ENCODE assay signal across 7 cellular contexts in genomic region chr1:35869245-35869950, GRCh38. TPM values are rescaled to one million over a fixed set of nuclear protein-coding genes. Genes with fewer than 3 reads are reported as not detected.
A peak's percentile ranks its signal among the peaks of the same experiment; 100 is the strongest.
DNase-seq lines count a peak whose midpoint lies in the region; ATAC-seq and TF ChIP-seq lines count a peak whose summit lies in the region.
"Not testable (repeated sequence)": the region's sequence is repeated elsewhere in the genome, so short reads cannot be mapped to it uniquely, and the experiment has no call there.

No MANE protein-coding gene starts in this region.

- H3K4me3 ChIP-seq in endodermal cell (ENCODE audit: low read length): not testable (repeated sequence)

- not testable (repeated sequence) for H3K18ac ChIP-seq in H9 (ENCODE audit: insufficient read length, low read depth, low read length)

- not testable (repeated sequence) for H2BK12ac ChIP-seq in H9 (ENCODE audit: insufficient read length, low read depth, low read length)

- H4K20me1 ChIP-seq in H9 (ENCODE audit: control insufficient read depth, insufficient read depth, insufficient read length): not testable (repeated sequence)

- H3K4ac ChIP-seq in H9 (ENCODE audit: low read depth, low read length): not testable (repeated sequence)

- H3K23me2 ChIP-seq in H9 (ENCODE audit: insufficient read length, low read depth, low read length, poor library complexity, severe bottlenecking): not testable (repeated sequence)

- H4K5ac ChIP-seq in H9 (ENCODE audit: insufficient read length, low read depth, low read length): not testable (repeated sequence)

- CTCF ChIA-PET in WTC11 (lab: Charles Lee): interaction anchor here (0.7 to 1.8 kb wide), 3 partner anchors 11 to 268 kb away, joined by 3 to 12 read pairs (median 3); partner anchors contain the start of gene AGO1

- H2BK20ac ChIP-seq in H9 (ENCODE audit: low read depth, low read length, poor library complexity, severe bottlenecking): not testable (repeated sequence)

- not testable (repeated sequence) for H3K4me2 ChIP-seq in H9 (ENCODE audit: insufficient read depth, insufficient read length, low read length)

- H3K36me3 ChIP-seq in endodermal cell (ENCODE audit: control insufficient read depth, insufficient read depth, low read length): not testable (repeated sequence)

- peak; percentile 74 for DNase-seq in DMS53 treated with DMSO at 0.1 percent for 48 hours (lab: John Stamatoyannopoulos, UW; ENCODE audit: unreplicated experiment)
- peak; percentile 74 for DNase-seq in H9
- DNase-seq in HuH-7.5 (ENCODE audit: low spot score): peak; percentile 68
- DNase-seq in WTC11 (ENCODE audit: low spot score): peak; percentile 55
- DNase-seq in endodermal cell: peak; percentile 58
- DNase-seq in iPS DF 19.7 (ENCODE audit: low read depth, low spot score): peak; percentile 38
- not testable (repeated sequence) for DNase-seq in neural crest cell (ENCODE audit: low read depth, low spot score)

- not testable (repeated sequence) for H3K14ac ChIP-seq in H9 (ENCODE audit: insufficient read depth, low read length)

- TF ChIP-seq CTCF in H9 (conservative IDR thresholded peaks at IDR 0.05); WTC11 (IDR thresholded peaks at IDR 0.05); endodermal cell (conservative IDR thresholded peaks at IDR 0.05); neural crest cell (conservative IDR thresholded peaks at IDR 0.05): not testable (repeated sequence)

- H2AFZ ChIP-seq in H9 (ENCODE audit: low read length): peak overlapping the region; percentile 9

- not testable (repeated sequence) for H3K23ac ChIP-seq in H9 (ENCODE audit: insufficient read length, low read depth, low read length)

- not testable (repeated sequence) for H4K91ac ChIP-seq in H9 (ENCODE audit: insufficient read length, low read depth, low read length)

- not testable (repeated sequence) for H3K9ac ChIP-seq in H9 (ENCODE audit: extremely low read depth, insufficient read length, low read length); endodermal cell (ENCODE audit: extremely low read depth, low read length, poor library complexity, severe bottlenecking)

- H3K27me3 ChIP-seq in H9 (ENCODE audit: insufficient read depth, low read length); endodermal cell (ENCODE audit: control insufficient read depth, insufficient read depth, low read length, poor library complexity, severe bottlenecking): not testable (repeated sequence)

- peak; percentile 97 for ATAC-seq in WTC11

- not testable (repeated sequence) for H2BK120ac ChIP-seq in H9 (ENCODE audit: low read depth, low read length, poor library complexity, severe bottlenecking)

- not testable (repeated sequence) for H3K79me2 ChIP-seq in H9 (ENCODE audit: insufficient read depth, low read length)

- H3K9me3 ChIP-seq in H9 (ENCODE audit: control insufficient read depth, low read depth, low read length); endodermal cell (ENCODE audit: control insufficient read depth, low read length): not testable (repeated sequence)

- H2BK15ac ChIP-seq in H9 (ENCODE audit: low read depth, low read length): not testable (repeated sequence)

- not testable (repeated sequence) for H3K79me1 ChIP-seq in H9 (ENCODE audit: insufficient read depth, low read depth, low read length, poor library complexity, severe bottlenecking)

- H4K8ac ChIP-seq in H9 (replicated peaks; ENCODE audit: insufficient read length, low read depth, low read length): not testable (repeated sequence)

- H3K9me3 Mint-ChIP-seq in H9, WTC11, endodermal cell, neural crest cell: not testable (repeated sequence)

- not testable (repeated sequence) for H3K27ac Mint-ChIP-seq in H9, WTC11, endodermal cell
- peak overlapping the region; percentile 70 for H3K27ac Mint-ChIP-seq in neural crest cell (ENCODE audit: unreplicated experiment)

- H3K4me3 Mint-ChIP-seq in H9, endodermal cell, neural crest cell: not testable (repeated sequence)
- peak overlapping the region; percentile 40; the same call in 1 of the 2 replicates for H3K4me3 Mint-ChIP-seq in WTC11

- H3K36me3 Mint-ChIP-seq in H9 (ENCODE audit: insufficient read depth in 1 of 3, low read depth in 3 of 3); WTC11; endodermal cell (ENCODE audit: low read depth); neural crest cell (ENCODE audit: low read depth): not testable (repeated sequence)

- H3K4me1 Mint-ChIP-seq in H9, WTC11, endodermal cell, neural crest cell: not testable (repeated sequence)

- not testable (repeated sequence) for H2AK5ac ChIP-seq in H9 (ENCODE audit: insufficient read length, low read length)

- H3K27me3 Mint-ChIP-seq in H9 (ENCODE audit: low read depth); WTC11 (ENCODE audit: low read depth); endodermal cell (ENCODE audit: insufficient read depth); neural crest cell (ENCODE audit: low read depth): not testable (repeated sequence)

- H2BK5ac ChIP-seq in H9 (ENCODE audit: insufficient read length, low read length): not testable (repeated sequence)

- POLR2A ChIA-PET in WTC11 (lab: Charles Lee): not testable (repeated sequence)

- not testable (repeated sequence) for H3K56ac ChIP-seq in H9 (ENCODE audit: insufficient read length, low read depth, low read length)

- H3K4me1 ChIP-seq in H9 (ENCODE audit: insufficient read depth, low read length); endodermal cell (ENCODE audit: control insufficient read depth, insufficient read depth, low read length): not testable (repeated sequence)

- H3T11ph ChIP-seq in H9 (ENCODE audit: low read length): not testable (repeated sequence)

- WGBS in H9 (ENCODE audit: extremely low coverage, insufficient read length, low lambda C conversion rate): no CpG with 5 or more reads among the region's 34 CpGs
- 90 to 94% methylated on average over 29 to 33 of the region's 34 CpGs for WGBS in endodermal cell (ENCODE audit: insufficient coverage in 1 of 2, insufficient read length in 1 of 2), 2 experiments

- H3K27ac ChIP-seq in H9 (ENCODE audit: insufficient read length, low read depth, low read length); endodermal cell (ENCODE audit: low read depth, low read length): not testable (repeated sequence)

TF ChIP-seq in WTC11, 78 proteins besides CTCF, POLR2A, EP300 and RAD21:
- peak; percentile 15; the same call in 1 of the 2 replicates for TF ChIP-seq ATF2 (CRISPR knock-in tag; IDR thresholded peaks at IDR 0.05; ENCODE audit: borderline replicate concordance, low read depth)
- TF ChIP-seq NFYB (CRISPR knock-in tag; conservative IDR thresholded peaks at IDR 0.05; ENCODE audit: low read depth): peak; percentile 35; the same call in 1 of the 2 replicates

RNA-seq across cellular contexts. Expression of gene AGO1, which starts 13.6 kb away (rescaled TPM):
- total RNA-seq in H9 (2021): 71.6 and 74.2 TPM in 2 replicates
- 77.8 to 81.8 TPM (median 80.6 TPM) in 3 replicates for total RNA-seq in WTC11 (2021)
- total RNA-seq in endodermal cell: 10 to 100 TPM; 54.5 to 65.7 TPM
- polyA plus RNA-seq in endodermal cell (2013, experiment 1 of 2): 48.5 TPM
- 52.3 TPM for polyA plus RNA-seq in endodermal cell (2013, experiment 2 of 2)
- total RNA-seq in neural crest cell: 61.5 and 65.3 TPM in 2 replicates
